26 cellular contexts compared by ENCODE assay signal in genomic region chr17:76935331-76935730, GRCh38.
DNase-seq lines count a peak whose midpoint lies in the region; ATAC-seq and TF ChIP-seq lines count a peak whose summit lies in the region.
"Had no signal": no experiment of that assay in that cellular context is flagged by ENCODE, and none has a peak within 500 bp of the region (broad histone marks: within the 10 kb centered on the region; RNA-seq: fewer than 3 reads in every experiment).

No MANE protein-coding gene starts in this region.

- peaks cover 18% of the 10 kb centered on the region for H3K4me1 Mint-ChIP-seq in HFFc6 (ENCODE audit: low read depth)
- peaks cover 7% of the 10 kb centered on the region for H3K4me1 Mint-ChIP-seq in mesothelial cell of epicardium
- H3K4me1 Mint-ChIP-seq in CD4-positive, alpha-beta T cell (ENCODE audit: low read depth), result no peaks in the 10 kb centered on the region
- H3K4me1 Mint-ChIP-seq: central memory CD8-positive, alpha-beta T cell had no signal

- H3K9me3 ChIP-seq in adipocyte (ENCODE audit: control insufficient read depth, low read length) (no peaks in the 10 kb centered on the region), right atrium auricular region (no peaks in the 10 kb centered on the region)
- H3K9me3 ChIP-seq in CD4-positive, alpha-beta T cell (ENCODE audit: control insufficient read depth, low read length), result no peaks in the 10 kb centered on the region
- H3K9me3 ChIP-seq: BLaER1 treated with 17β-estradiol and CSF1 and Interleukin-3, amounts not matched to agents 10 nM and 100 nM; right lobe of liver; transverse colon had no signal

- H3K4me1 ChIP-seq in adipocyte (ENCODE audit: control insufficient read depth, insufficient read depth, low read length) (no peaks in the 10 kb centered on the region), right atrium auricular region (no peaks in the 10 kb centered on the region)
- H3K4me1 ChIP-seq: right lobe of liver, transverse colon had no signal

- CTCF ChIA-PET in CD4-positive, alpha-beta T cell (lab: Charles Lee), result interaction anchor here (0.5 kb wide), 1 partner anchor 61 kb away, joined by 3 read pairs; no protein-coding TSS in a partner anchor

- H3K9ac ChIP-seq in adipocyte (ENCODE audit: low read length), result no peak overlapping the region
- H3K9ac ChIP-seq: BLaER1 treated with 17β-estradiol and CSF1 and Interleukin-3, amounts not matched to agents 10 nM and 100 nM had no signal

- H3K27ac Mint-ChIP-seq in HFFc6 (no peak overlapping the region), mesothelial cell of epicardium (no peak overlapping the region)
- no peak overlapping the region for H3K27ac Mint-ChIP-seq in CD4-positive, alpha-beta T cell

- H3K27ac ChIP-seq in CD4-positive, alpha-beta T cell (ENCODE audit: low read depth, low read length), result no peak overlapping the region
- H3K27ac ChIP-seq in right atrium auricular region, result no peak overlapping the region
- H3K27ac ChIP-seq: BLaER1 treated with 17β-estradiol and CSF1 and Interleukin-3, amounts not matched to agents 10 nM and 100 nM; right lobe of liver; transverse colon; VCaP had no signal

- H3K27me3 Mint-ChIP-seq in HFFc6 (ENCODE audit: insufficient read depth) (peaks cover 28% of the 10 kb centered on the region), mesothelial cell of epicardium (ENCODE audit: low read depth) (peaks cover 12% of the 10 kb centered on the region)
- H3K27me3 Mint-ChIP-seq in CD4-positive, alpha-beta T cell, result no peaks in the 10 kb centered on the region

- no peak overlapping the region for H3K4me3 Mint-ChIP-seq in HFFc6
- no peak overlapping the region for H3K4me3 Mint-ChIP-seq in mesothelial cell of epicardium
- H3K4me3 Mint-ChIP-seq in CD4-positive, alpha-beta T cell, result no peak overlapping the region
- H3K4me3 Mint-ChIP-seq: central memory CD8-positive, alpha-beta T cell; H9; naive thymus-derived CD4-positive, alpha-beta T cell had no signal

- TF ChIP-seq CTCF in HFFc6 (IDR thresholded peaks at IDR 0.05) (no peak), fibroblast of pulmonary artery (IDR thresholded peaks at IDR 0.05; ENCODE audit: low read length, missing control alignments) (no peak), mesothelial cell of epicardium (IDR thresholded peaks at IDR 0.05; ENCODE audit: unreplicated experiment) (no peak), right atrium auricular region (IDR thresholded peaks at IDR 0.05) (no peak)
- TF ChIP-seq CTCF in CD4-positive, alpha-beta T cell (IDR thresholded peaks at IDR 0.05), result no peak

- intact Hi-C loops in CD4-positive, alpha-beta T cell (cut with DNase I, micrococcal nuclease), result no loop called here

- ATAC-seq in CD4-positive, alpha-beta T cell (ENCODE audit: poor library complexity), result no peak
- ATAC-seq: esophagus mucosa; GM12878; naive thymus-derived CD4-positive, alpha-beta T cell; right lobe of liver had no signal

- peak; percentile 56 for DNase-seq in HFFc6
- peak; percentile 54 for DNase-seq in adipocyte (ENCODE audit: low read depth)
- DNase-seq in fibroblast of pulmonary artery (ENCODE audit: low read depth), result peak; percentile 11
- no peak for DNase-seq in mesothelial cell of epicardium (ENCODE audit: low spot score in 2 of 2, unreplicated experiment in 2 of 2)
- no peak for DNase-seq in NAMALWA (ENCODE audit: low spot score)
- no peak for DNase-seq in CD4-positive, alpha-beta T cell
- DNase-seq in right atrium auricular region (ENCODE audit: low spot score), result no peak
- DNase-seq: activated CD4-positive, alpha-beta T cell treated with anti-CD3 and anti-CD28 coated beads, Interleukin-2, amount 50 U/mL, for 4 hours; activated effector memory CD4-positive, alpha-beta T cell treated with anti-CD3 and anti-CD28 coated beads, Interleukin-2, amount 50 U/mL, for 16 hours; effector CD4-positive, alpha-beta T cell; H9; hippocampal formation; KG1; kidney; naive thymus-derived CD4-positive, alpha-beta T cell; NCI-H524 treated with DMSO at 0.1 percent for 48 hours; right lobe of liver; Right ventricle myocardium superior; stimulated activated naive CD4-positive, alpha-beta T cell; T-helper 1 cell; transverse colon had no signal

- H3K36me3 ChIP-seq in adipocyte (ENCODE audit: control insufficient read depth, insufficient read depth, low read length, severe bottlenecking) (no peaks in the 10 kb centered on the region), right atrium auricular region (no peaks in the 10 kb centered on the region)
- H3K36me3 ChIP-seq: right lobe of liver, transverse colon had no signal

- H3K9me3 Mint-ChIP-seq in HFFc6, result no peaks in the 10 kb centered on the region
- H3K9me3 Mint-ChIP-seq in mesothelial cell of epicardium, result no peaks in the 10 kb centered on the region
- no peaks in the 10 kb centered on the region for H3K9me3 Mint-ChIP-seq in CD4-positive, alpha-beta T cell
- H3K9me3 Mint-ChIP-seq: central memory CD8-positive, alpha-beta T cell; H9 had no signal

- H3K36me3 Mint-ChIP-seq in HFFc6 (ENCODE audit: low read depth), result no peaks in the 10 kb centered on the region
- H3K36me3 Mint-ChIP-seq in mesothelial cell of epicardium, result no peaks in the 10 kb centered on the region
- H3K36me3 Mint-ChIP-seq in CD4-positive, alpha-beta T cell (ENCODE audit: low read depth), result no peaks in the 10 kb centered on the region
- H3K36me3 Mint-ChIP-seq: naive thymus-derived CD4-positive, alpha-beta T cell had no signal

- POLR2A ChIA-PET in CD4-positive, alpha-beta T cell (lab: Charles Lee), result no interaction called here

- H3K4me3 ChIP-seq in adipocyte (ENCODE audit: low read length) (no peak overlapping the region), fibroblast of pulmonary artery (replicated peaks; ENCODE audit: low read depth, low read length) (no peak overlapping the region), right atrium auricular region (no peak overlapping the region)
- H3K4me3 ChIP-seq: BLaER1 treated with 17β-estradiol and CSF1 and Interleukin-3, amounts not matched to agents 10 nM and 100 nM; GM12878; right lobe of liver; transverse colon had no signal

- peaks cover 58% of the 10 kb centered on the region for H3K27me3 ChIP-seq in adipocyte (replicated peaks; ENCODE audit: control insufficient read depth, insufficient read depth, low read length)
- no peaks in the 10 kb centered on the region for H3K27me3 ChIP-seq in CD4-positive, alpha-beta T cell (ENCODE audit: control insufficient read depth, insufficient read depth, low read length)
- H3K27me3 ChIP-seq in right atrium auricular region, result no peaks in the 10 kb centered on the region
- H3K27me3 ChIP-seq: BLaER1 treated with 17β-estradiol and CSF1 and Interleukin-3, amounts not matched to agents 10 nM and 100 nM; right lobe of liver; transverse colon had no signal

Comparison
In these comparisons a context has a peak if more than half of its experiments do, and no peak if none do; other contexts are left out.
1. DNase-seq: peak in HFFc6 (single experiment), adipocyte (single experiment) and fibroblast of pulmonary artery (single experiment); none in mesothelial cell of epicardium (0 of 2), NAMALWA (single experiment), CD4-positive, alpha-beta T cell (0 of 10) and right atrium auricular region (single experiment).